ENCODE assay signal across 1 cellular context in genomic region chr10:3782456-3783312, GRCh38.
TF ChIP-seq lines count a peak whose summit lies in the region.

No MANE protein-coding gene starts in this region.

TF ChIP-seq in HepG2, 621 proteins besides CTCF, POLR2A, EP300 and RAD21 (continued from another document):
- TF ChIP-seq CERS6 (CRISPR knock-in tag; IDR thresholded peaks at IDR 0.05) (no peak), SRF (IDR thresholded peaks at IDR 0.05; ENCODE audit: low read depth, low read length) (0 out of 2 replicates have a peak, but pooled peaks have one; percentile 47), FOXA3 (CRISPR knock-in tag; IDR thresholded peaks at IDR 0.05) (peak; percentile 20; the same call in 1 of the 2 replicates), PLSCR1 (CRISPR knock-in tag; IDR thresholded peaks at IDR 0.05; ENCODE audit: borderline replicate concordance) (no peak), ARID3A (IDR thresholded peaks at IDR 0.05; ENCODE audit: low read depth, low read length) (peak; percentile 59; the same call in 1 of the 2 replicates), ZNF646 (CRISPR knock-in tag; IDR thresholded peaks at IDR 0.05) (0 out of 2 replicates have a peak, but pooled peaks have one; percentile 6), ZSCAN22 (CRISPR knock-in tag; IDR thresholded peaks at IDR 0.05) (no peak), ZNF781 (CRISPR knock-in tag; IDR thresholded peaks at IDR 0.05; ENCODE audit: borderline replicate concordance, not compliant biosample characterization) (no peak), KDM6A (CRISPR knock-in tag; IDR thresholded peaks at IDR 0.05; ENCODE audit: low read depth) (no peak), HMG20B (CRISPR knock-in tag; conservative IDR thresholded peaks at IDR 0.05) (no peak), UBTF (CRISPR knock-in tag; IDR thresholded peaks at IDR 0.05) (no peak), ZNF20 (CRISPR knock-in tag; IDR thresholded peaks at IDR 0.05) (no peak)
- TF ChIP-seq, protein P1, sequence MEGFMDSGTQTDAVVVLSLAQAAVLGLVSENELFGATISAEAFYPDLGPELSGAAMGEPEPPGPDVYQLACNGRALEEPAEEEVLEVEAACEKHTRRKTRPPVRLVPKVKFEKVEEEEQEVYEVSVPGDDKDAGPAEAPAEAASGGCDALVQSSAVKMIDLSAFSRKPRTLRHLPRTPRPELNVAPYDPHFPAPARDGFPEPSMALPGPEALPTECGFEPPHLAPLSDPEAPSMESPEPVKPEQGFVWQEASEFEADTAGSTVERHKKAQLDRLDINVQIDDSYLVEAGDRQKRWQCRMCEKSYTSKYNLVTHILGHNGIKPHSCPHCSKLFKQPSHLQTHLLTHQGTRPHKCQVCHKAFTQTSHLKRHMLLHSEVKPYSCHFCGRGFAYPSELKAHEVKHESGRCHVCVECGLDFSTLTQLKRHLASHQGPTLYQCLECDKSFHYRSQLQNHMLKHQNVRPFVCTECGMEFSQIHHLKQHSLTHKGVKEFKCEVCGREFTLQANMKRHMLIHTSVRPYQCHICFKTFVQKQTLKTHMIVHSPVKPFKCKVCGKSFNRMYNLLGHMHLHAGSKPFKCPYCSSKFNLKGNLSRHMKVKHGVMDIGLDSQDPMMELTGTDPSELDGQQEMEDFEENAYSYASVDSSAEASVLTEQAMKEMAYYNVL (CRISPR knock-in tag; IDR thresholded peaks at IDR 0.05; ENCODE audit: borderline replicate concordance) = 0 out of 2 replicates have a peak, but pooled peaks have one; percentile 25
